ENCODE assay signal across 1 cellular context in genomic region chr3:101976473-101976872, GRCh38.
TF ChIP-seq lines count a peak whose summit lies in the region.

No MANE protein-coding gene starts in this region.

TF ChIP-seq in liver, 16 proteins besides CTCF, POLR2A, EP300 and RAD21 (continued from another document):
- peak in 1 of 2 donors; percentile 62 for TF ChIP-seq RXRA (IDR thresholded peaks at IDR 0.05)
- no peak for TF ChIP-seq SP1 (IDR thresholded peaks at IDR 0.05)
- TF ChIP-seq, protein P1, sequence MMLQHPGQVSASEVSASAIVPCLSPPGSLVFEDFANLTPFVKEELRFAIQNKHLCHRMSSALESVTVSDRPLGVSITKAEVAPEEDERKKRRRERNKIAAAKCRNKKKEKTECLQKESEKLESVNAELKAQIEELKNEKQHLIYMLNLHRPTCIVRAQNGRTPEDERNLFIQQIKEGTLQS (IDR thresholded peaks at IDR 0.05), result no peak
- no peak for TF ChIP-seq REST (IDR thresholded peaks at IDR 0.05)
